ENCODE assay signal across 8 cellular contexts in the genomic region with DNA sequence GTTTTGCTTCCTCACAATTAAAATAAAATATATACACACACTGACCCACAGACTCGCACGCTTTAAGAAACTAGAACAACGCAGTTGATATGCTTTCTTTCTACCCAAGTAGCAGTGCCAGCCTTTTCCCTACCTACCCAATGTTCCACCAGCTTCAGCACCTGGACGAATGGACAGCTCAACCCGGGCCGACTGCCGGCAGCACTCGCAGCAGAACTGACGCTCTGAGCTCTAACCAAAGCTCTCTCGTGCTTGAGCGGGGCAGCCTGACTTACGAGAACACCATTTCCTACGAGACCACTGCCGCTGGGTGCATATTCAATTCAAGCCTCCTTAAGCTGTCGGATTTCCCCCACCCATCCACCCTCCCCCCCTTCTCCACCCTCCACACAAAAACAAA.
DNase-seq lines count a peak whose midpoint lies in the region; ATAC-seq, FAIRE-seq and TF ChIP-seq lines count a peak whose summit lies in the region.

No MANE protein-coding gene starts in this region.

- WGBS in pancreas, 2 donors = 1 to 2% methylated on average over 15 of the region's 15 CpGs

- TF ChIP-seq CTCF in RWPE1 (conservative IDR thresholded peaks at IDR 0.05; ENCODE audit: low read depth) (no peak), cardiac muscle cell (IDR thresholded peaks at IDR 0.05; ENCODE audit: low read depth, low read length) (peak; percentile 4), pancreas (IDR thresholded peaks at IDR 0.05) (no peak), upper lobe of right lung (IDR thresholded peaks at IDR 0.05) (no peak)

- no peaks in the 10 kb centered on the region for H3K9me3 ChIP-seq in cardiac muscle cell (ENCODE audit: low read depth)
- no peaks in the 10 kb centered on the region for H3K9me3 ChIP-seq in pancreas
- no peaks in the 10 kb centered on the region for H3K9me3 ChIP-seq in upper lobe of right lung

- ATAC-seq in GM18498 (IDR thresholded peaks at IDR 0.05; ENCODE audit: unreplicated experiment) (peak; percentile 69), HG03354 (IDR thresholded peaks at IDR 0.05; ENCODE audit: poor library complexity, severe bottlenecking, unreplicated experiment) (peak; percentile 66), pancreas (peak; percentile 88 to 96 (median 94)), upper lobe of right lung (peak; percentile 95)
- peak; percentile 47 to 68 for ATAC-seq in activated naive CD4-positive, alpha-beta T cell treated with anti-CD3 and anti-CD28 coated beads, Interleukin-2, amount 50 U/mL, for 72 hours

- no peak overlapping the region for H3K27ac Mint-ChIP-seq in activated naive CD4-positive, alpha-beta T cell treated with anti-CD3 and anti-CD28 coated beads, Interleukin-2, amount 50 U/mL, for 72 hours

- no peak overlapping the region for H3K4me3 ChIP-seq in cardiac muscle cell
- no peak overlapping the region for H3K4me3 ChIP-seq in pancreas
- H3K4me3 ChIP-seq in upper lobe of right lung = no peak overlapping the region

- POLR2A ChIA-PET in RWPE1 (lab: Yijun Ruan, JAX; ENCODE audit: low non-redundant PET) = no interaction called here

- H3K27me3 ChIP-seq in cardiac muscle cell (peaks cover 98% of the 10 kb centered on the region), pancreas (peaks cover 7 to 41% (median 21%) of the 10 kb centered on the region in 4 donors), upper lobe of right lung (peaks cover 64% of the 10 kb centered on the region)

- no peaks in the 10 kb centered on the region for H3K9me3 Mint-ChIP-seq in activated naive CD4-positive, alpha-beta T cell treated with anti-CD3 and anti-CD28 coated beads, Interleukin-2, amount 50 U/mL, for 72 hours

- no peak overlapping the region for H3K27ac ChIP-seq in RWPE1
- no peak overlapping the region for H3K27ac ChIP-seq in cardiac muscle cell
- H3K27ac ChIP-seq in pancreas = no peak overlapping the region
- H3K27ac ChIP-seq in upper lobe of right lung = no peak overlapping the region

- peaks cover 0 to 19% of the 10 kb centered on the region in 2 donors for H3K36me3 Mint-ChIP-seq in activated naive CD4-positive, alpha-beta T cell treated with anti-CD3 and anti-CD28 coated beads, Interleukin-2, amount 50 U/mL, for 72 hours

- H3K36me3 ChIP-seq in cardiac muscle cell (no peaks in the 10 kb centered on the region), pancreas (no peaks in the 10 kb centered on the region), upper lobe of right lung (no peaks in the 10 kb centered on the region)

- peaks cover 7% of the 10 kb centered on the region for H3K4me1 ChIP-seq in cardiac muscle cell (ENCODE audit: low read depth)
- H3K4me1 ChIP-seq in pancreas = peaks cover 0 to 7% (median 0%) of the 10 kb centered on the region in 3 donors
- peaks cover 8% of the 10 kb centered on the region for H3K4me1 ChIP-seq in upper lobe of right lung

- CTCF ChIA-PET in RWPE1 (lab: Yijun Ruan, JAX) = interaction anchor here (0.6 kb wide), 1 partner anchor 77 kb away, joined by 3 read pairs; no protein-coding TSS in a partner anchor

- DNase-seq in RWPE1 (ENCODE audit: low spot score) (peak; percentile 64), cardiac muscle cell (ENCODE audit: low read depth in 1 of 2, low spot score in 1 of 2) (peak; percentile 92 to 93), pancreas (peak; percentile 67 to 89 (median 83)), upper lobe of right lung (peak; percentile 90), cerebellar nuclear complex (lab: John Stamatoyannopoulos, UW) (no peak)
- peak in 1 of 2 donors; percentile 75 for DNase-seq in activated naive CD4-positive, alpha-beta T cell treated with anti-CD3 and anti-CD28 coated beads, Interleukin-2, amount 50 U/mL, for 72 hours (ENCODE audit: low spot score in 2 of 2)

- no peak for FAIRE-seq in pancreas (lab: Jason Lieb, UNC)

- intact Hi-C loops in pancreas (cut with DNase I) (no loop called here), upper lobe of right lung (cut with DNase I) (no loop called here)

Comparison
In these comparisons a context has a peak if more than half of its experiments do, and no peak if none do; other contexts are left out.
1. DNase-seq: peak in RWPE1 (single experiment), cardiac muscle cell (2 of 2), pancreas (6 of 6) and upper lobe of right lung (single experiment); none in cerebellar nuclear complex (0 of 2).
2. Peak in every context shown above with its lines, with median percentiles within 50 percentile points of each other: ATAC-seq.